In the genomic region with DNA sequence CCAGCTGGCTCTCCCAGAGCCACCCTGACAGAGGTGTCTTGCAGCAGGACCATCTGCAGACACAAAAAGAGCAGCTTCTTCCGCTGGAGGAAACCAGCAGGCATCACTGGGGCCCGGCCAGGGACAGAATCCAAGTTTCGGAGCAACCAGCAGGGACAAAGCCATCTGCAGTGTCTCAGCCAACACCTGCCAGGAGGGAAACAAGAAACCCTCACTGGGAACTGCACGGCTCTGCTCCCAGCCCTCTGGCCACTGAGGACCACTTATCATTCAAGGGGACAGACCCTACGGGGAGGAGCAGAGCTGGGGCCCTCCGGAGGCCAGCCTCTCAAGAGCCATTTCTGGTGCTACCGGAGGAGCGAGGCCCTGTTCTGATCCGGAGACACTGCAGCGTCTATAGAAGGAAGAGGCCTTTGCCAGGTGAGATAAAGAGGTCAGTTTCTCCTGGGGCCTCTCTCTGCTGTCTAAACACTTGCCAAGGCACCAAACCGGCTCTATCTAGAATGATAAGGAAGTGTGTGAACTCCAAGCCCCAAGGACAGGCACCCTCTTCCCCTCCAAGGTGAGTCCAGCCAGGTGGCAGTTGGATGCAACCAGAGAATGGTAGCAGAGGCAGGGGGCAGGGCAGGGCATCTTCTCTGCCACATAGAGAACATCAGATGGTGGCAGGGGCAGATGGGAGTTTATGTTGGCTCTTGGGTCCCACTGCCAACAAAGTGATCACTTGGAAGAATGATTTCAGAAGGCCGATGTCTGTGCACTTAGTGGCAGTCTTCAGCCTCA, we compare ENCODE assay signal across 13 cellular contexts.
A peak's percentile ranks its signal among the peaks of the same experiment; 100 is the strongest.
DNase-seq lines count a peak whose midpoint lies in the region; TF ChIP-seq lines count a peak whose summit lies in the region.
"Had no signal": no experiment of that assay in that cellular context is flagged by ENCODE, and none has a peak within 500 bp of the region (broad histone marks: within the 10 kb centered on the region; RNA-seq: fewer than 3 reads in every experiment).

No MANE protein-coding gene starts in this region.

- DNase-seq in BE2C = peak; percentile 58
- DNase-seq in NCI-H2196 treated with DMSO at 0.1 percent for 48 hours (lab: John Stamatoyannopoulos, UW; ENCODE audit: unreplicated experiment) = peak; percentile 74
- peak; percentile 19 for DNase-seq in globus pallidus (ENCODE audit: low spot score)
- DNase-seq in myocyte (ENCODE audit: low read depth) = peak; percentile 38
- DNase-seq in effector CD4-positive, alpha-beta T cell = no peak
- DNase-seq in SKM-1 treated with dmso at 0.1 percent for 144 hours (lab: John Stamatoyannopoulos, UW; ENCODE audit: unreplicated experiment) = no peak
- DNase-seq in NCI-H146 (lab: John Stamatoyannopoulos, UW) = no peak
- no peak for DNase-seq in activated naive CD4-positive, alpha-beta T cell treated with Interleukin-2 at 50 U/mL for 16 hours
- DNase-seq: ACHN; activated naive CD8-positive, alpha-beta T cell treated with anti-CD3 and anti-CD28 coated beads for 36 hours; foreskin melanocyte; KBM-7; NCI-H2081 had no signal

- TF ChIP-seq CTCF in BE2C (IDR thresholded peaks at IDR 0.05; ENCODE audit: low read depth, low read length) = no peak

- H3K9me3 ChIP-seq in BE2C = peaks cover 3% of the 10 kb centered on the region

- H3K4me1 ChIP-seq in BE2C = peaks cover 15% of the 10 kb centered on the region

- no peaks in the 10 kb centered on the region for H3K27me3 ChIP-seq in BE2C

- no peak overlapping the region for H3K4me3 ChIP-seq in BE2C (ENCODE audit: low read depth, low read length)

- H3K36me3 ChIP-seq in BE2C = no peaks in the 10 kb centered on the region

Comparison
In these comparisons a context has a peak if more than half of its experiments do, and no peak if none do; other contexts are left out.
1. DNase-seq: peak in BE2C (single experiment), NCI-H2196 treated with DMSO at 0.1 percent for 48 hours (single experiment), globus pallidus (single experiment) and myocyte (single experiment); none in effector CD4-positive, alpha-beta T cell (single experiment), SKM-1 treated with dmso at 0.1 percent for 144 hours (single experiment), NCI-H146 (single experiment) and activated naive CD4-positive, alpha-beta T cell treated with Interleukin-2 at 50 U/mL for 16 hours (single experiment).